Comparison of ENCODE assay signal across 18 cellular contexts in the genomic region with DNA sequence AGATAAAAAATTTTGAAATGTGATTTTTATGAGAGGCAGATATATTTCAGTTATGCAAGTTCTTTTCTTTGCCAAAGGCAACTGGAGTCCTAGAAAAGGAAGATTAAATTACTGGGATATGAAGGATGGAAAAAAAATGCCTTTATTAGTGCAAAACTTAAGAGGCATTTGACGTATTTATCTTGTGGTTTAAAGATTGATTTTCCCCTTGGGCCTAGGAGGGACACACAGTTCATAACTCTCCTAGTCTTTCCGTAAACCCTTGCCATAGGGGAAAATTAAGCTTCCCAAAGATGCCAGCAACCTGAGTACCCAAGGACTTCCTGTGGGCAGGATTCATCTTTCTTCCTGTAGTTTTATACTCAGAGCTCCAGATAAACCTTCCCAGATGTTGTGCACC. TPM values are rescaled to one million over a fixed set of nuclear protein-coding genes. Genes with fewer than 3 reads are reported as not detected.
DNase-seq lines count a peak whose midpoint lies in the region; ATAC-seq and TF ChIP-seq lines count a peak whose summit lies in the region.
"Had no signal": no experiment of that assay in that cellular context is flagged by ENCODE, and none has a peak within 500 bp of the region (broad histone marks: within the 10 kb centered on the region; RNA-seq: fewer than 3 reads in every experiment).

No MANE protein-coding gene starts in this region.

- H3K9me3 ChIP-seq in SK-N-MC (ENCODE audit: low read depth, low read length), result no peaks in the 10 kb centered on the region
- H3K9me3 ChIP-seq in suprapubic skin, result no peaks in the 10 kb centered on the region
- H3K9me3 ChIP-seq: HAP-1 had no signal

- no peak for TF ChIP-seq EP300 in suprapubic skin (IDR thresholded peaks at IDR 0.05)

- no peaks in the 10 kb centered on the region for H3K9me3 Mint-ChIP-seq in stimulated activated effector memory CD8-positive, alpha-beta T cell treated with anti-CD3 and anti-CD28 coated beads, Interleukin-12 subunit alpha, Interleukin-12 subunit beta, amount 100 ng/mL, for 72 hours

- ATAC-seq in stimulated activated naive CD8-positive, alpha-beta T cell treated with anti-CD3 and anti-CD28 coated beads, Interleukin-15, Interleukin-2, amounts not matched to agents 100 U/mL and 50 U/mL, for 24 hours, result no peak
- no peak for ATAC-seq in stimulated activated effector memory CD8-positive, alpha-beta T cell treated with anti-CD3 and anti-CD28 coated beads, Interleukin-12 subunit alpha, Interleukin-12 subunit beta, amount 100 ng/mL, for 72 hours

- H3K9ac ChIP-seq in SK-N-MC (ENCODE audit: insufficient read length), result no peak overlapping the region

- H3K27ac ChIP-seq in SK-N-MC (no peak overlapping the region), suprapubic skin (peak overlapping the region; percentile 69)

- peak; percentile 91 for DNase-seq in SK-N-MC (ENCODE audit: low read depth, low spot score)
- DNase-seq in fibroblast of the conjunctiva (ENCODE audit: low read depth), result peak; percentile 5
- peak; percentile 56 for DNase-seq in myocyte (ENCODE audit: low read depth)
- no peak for DNase-seq in suprapubic skin (ENCODE audit: low spot score in 2 of 2)
- DNase-seq in NCI-H526 treated with DMSO at 0.1 percent for 48 hours (lab: John Stamatoyannopoulos, UW), result no peak
- no peak for DNase-seq in stimulated activated naive CD8-positive, alpha-beta T cell treated with anti-CD3 and anti-CD28 coated beads, Interleukin-15, Interleukin-2, amounts not matched to agents 100 U/mL and 50 U/mL, for 24 hours
- no peak for DNase-seq in stimulated activated effector memory CD8-positive, alpha-beta T cell treated with anti-CD3 and anti-CD28 coated beads, Interleukin-12 subunit alpha, Interleukin-12 subunit beta, amount 100 ng/mL, for 72 hours (ENCODE audit: low spot score in 2 of 2)
- DNase-seq: ACHN, AML-193, DMS 273 treated with DMSO at 0.1 percent for 48 hours, GF-D8, NCI-H1436, NCI-H2029 treated with DMSO at 0.1 percent for 48 hours, NCI-H510A, SIG-M5 had no signal

- WGBS in suprapubic skin, result 32% methylated on average over 2 of the region's 2 CpGs

- no peaks in the 10 kb centered on the region for H3K36me3 Mint-ChIP-seq in stimulated activated effector memory CD8-positive, alpha-beta T cell treated with anti-CD3 and anti-CD28 coated beads, Interleukin-12 subunit alpha, Interleukin-12 subunit beta, amount 100 ng/mL, for 72 hours
- H3K36me3 Mint-ChIP-seq: CD14-positive monocyte had no signal

- no peak overlapping the region for H3K4me3 Mint-ChIP-seq in stimulated activated effector memory CD8-positive, alpha-beta T cell treated with anti-CD3 and anti-CD28 coated beads, Interleukin-12 subunit alpha, Interleukin-12 subunit beta, amount 100 ng/mL, for 72 hours
- H3K4me3 Mint-ChIP-seq: CD14-positive monocyte had no signal

- no peaks in the 10 kb centered on the region for H3K27me3 ChIP-seq in suprapubic skin

- peaks cover 75% of the 10 kb centered on the region for H3K4me1 ChIP-seq in suprapubic skin

- H3K36me3 ChIP-seq in SK-N-MC (ENCODE audit: insufficient read depth, low read length) (no peaks in the 10 kb centered on the region), suprapubic skin (no peaks in the 10 kb centered on the region)
- H3K36me3 ChIP-seq: HAP-1 had no signal

- TF ChIP-seq POLR2A in suprapubic skin (IDR thresholded peaks at IDR 0.05), result no peak

- H3K4me1 Mint-ChIP-seq in stimulated activated effector memory CD8-positive, alpha-beta T cell treated with anti-CD3 and anti-CD28 coated beads, Interleukin-12 subunit alpha, Interleukin-12 subunit beta, amount 100 ng/mL, for 72 hours, result peaks cover 6% of the 10 kb centered on the region

- no peak for TF ChIP-seq CTCF in suprapubic skin (IDR thresholded peaks at IDR 0.05)

- no peak overlapping the region for H3K27ac Mint-ChIP-seq in stimulated activated effector memory CD8-positive, alpha-beta T cell treated with anti-CD3 and anti-CD28 coated beads, Interleukin-12 subunit alpha, Interleukin-12 subunit beta, amount 100 ng/mL, for 72 hours
- H3K27ac Mint-ChIP-seq: CD14-positive monocyte had no signal

- H3K4me3 ChIP-seq in SK-N-MC (no peak overlapping the region), suprapubic skin (no peak overlapping the region)
- H3K4me3 ChIP-seq: HAP-1 had no signal

RNA-seq across cellular contexts. Expression of gene STEAP4, which starts 3.2 kb away (rescaled TPM):
- 0.05 and 0.11 TPM in 2 replicates for total RNA-seq in myocyte
- polyA plus RNA-seq in myocyte (2012), result 0.20 TPM
- total RNA-seq in suprapubic skin, result 10 to 100 TPM; 19.3 to 33.0 (median 24.2) TPM
- total RNA-seq: Daoy had no signal

Comparison
In these comparisons a context has a peak if more than half of its experiments do, and no peak if none do; other contexts are left out.
1. DNase-seq: peak in SK-N-MC (single experiment), fibroblast of the conjunctiva (single experiment) and myocyte (single experiment); none in suprapubic skin (0 of 2), NCI-H526 treated with DMSO at 0.1 percent for 48 hours (single experiment), stimulated activated naive CD8-positive, alpha-beta T cell treated with anti-CD3 and anti-CD28 coated beads, Interleukin-15, Interleukin-2, amounts not matched to agents 100 U/mL and 50 U/mL, for 24 hours (single experiment) and stimulated activated effector memory CD8-positive, alpha-beta T cell treated with anti-CD3 and anti-CD28 coated beads, Interleukin-12 subunit alpha, Interleukin-12 subunit beta, amount 100 ng/mL, for 72 hours (0 of 2).
2. RNA of gene STEAP4, which starts 3.2 kb away (total RNA-seq): 19.3 to 33.0 TPM in suprapubic skin; 0.05 to 0.11 TPM in myocyte; every median in the first group is over 10 times any median in the second.